In the genomic region with DNA sequence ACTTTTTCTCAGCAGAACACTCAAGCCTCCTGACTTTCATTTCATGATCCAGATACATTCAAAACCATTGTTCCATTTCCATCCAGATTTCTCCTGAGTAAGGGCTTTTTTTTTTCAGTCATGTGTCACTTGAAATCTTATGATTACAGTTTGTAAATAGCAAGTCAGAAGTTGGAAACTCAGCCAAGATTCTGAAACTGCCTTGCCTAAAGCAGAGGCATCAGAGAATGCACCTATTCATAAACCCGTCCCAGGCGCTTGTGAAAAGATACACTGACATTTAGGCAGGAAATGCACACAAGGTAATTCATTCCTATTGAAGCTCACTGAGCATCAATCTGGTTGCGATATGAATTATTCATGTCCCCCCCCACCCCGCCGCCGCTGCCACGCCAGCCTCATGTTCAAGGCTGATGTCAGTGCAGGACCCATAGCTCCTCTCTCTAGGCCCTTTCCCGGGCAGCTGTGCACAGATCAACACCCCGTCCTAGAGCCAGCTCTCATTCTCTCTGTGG, we compare ENCODE assay signal across 8 cellular contexts. TPM values are rescaled to one million over a fixed set of nuclear protein-coding genes. Genes with fewer than 3 reads are reported as not detected.
DNase-seq lines count a peak whose midpoint lies in the region; ATAC-seq lines count a peak whose summit lies in the region.
"Had no signal": no experiment of that assay in that cellular context is flagged by ENCODE, and none has a peak within 500 bp of the region (broad histone marks: within the 10 kb centered on the region; RNA-seq: fewer than 3 reads in every experiment).

No MANE protein-coding gene starts in this region.

- peak; percentile 53 to 61 (median 57) for ATAC-seq in T-cell (replicated peaks in 1 of 4)

- peaks cover 72 to 92% (median 78%) of the 10 kb centered on the region in 3 donors for H3K4me1 Mint-ChIP-seq in T-cell

- H3K4me3 Mint-ChIP-seq in T-cell: peak overlapping the region; percentile 40 to 57 (median 42)

- no peaks in the 10 kb centered on the region for H3K9me3 Mint-ChIP-seq in T-cell

- CTCF ChIA-PET in T-cell (lab: Charles Lee): interaction anchor here (0.6 to 1.2 kb wide), 3 partner anchors 9 to 105 kb away, joined by 3 read pairs; no protein-coding TSS in a partner anchor

- peak in 33 of 34 experiments; percentile 33 to 75 (median 55) for DNase-seq in T-cell
- peak; percentile 38 to 44 for DNase-seq in activated T-helper 1 cell treated with anti-CD3 and anti-CD28 coated beads, Interleukin-2, amount 50 U/mL, for 16 hours (ENCODE audit: low read depth in 1 of 2, low spot score in 1 of 2)
- peak; percentile 12 for DNase-seq in islet precursor cell
- peak; percentile 68 for DNase-seq in stimulated activated naive CD4-positive, alpha-beta T cell treated with Interleukin-2 at 50 U/mL for 16 hours (lab: John Stamatoyannopoulos, UW)
- DNase-seq in iPS-NIHi7 (ENCODE audit: extremely low spot score): no peak
- DNase-seq in SKM-1 treated with dmso at 0.1 percent for 144 hours (lab: John Stamatoyannopoulos, UW; ENCODE audit: unreplicated experiment): no peak
- DNase-seq in GF-D8 (lab: John Stamatoyannopoulos, UW): no peak
- DNase-seq: NCI-H1092 had no signal

- POLR2A ChIA-PET in T-cell (lab: Charles Lee): interaction anchor here in 1 of 2 donors (0.7 kb wide), 1 partner anchor 9 kb away, joined by 3 read pairs; no protein-coding TSS in a partner anchor

- peak overlapping the region; percentile 81 to 93 for H3K27ac Mint-ChIP-seq in T-cell

- no peaks in the 10 kb centered on the region for H3K27me3 Mint-ChIP-seq in T-cell

- H3K36me3 Mint-ChIP-seq in T-cell: no peaks in the 10 kb centered on the region

RNA-seq across cellular contexts. Expression of gene MGAT4A, which starts 30.4 kb away (rescaled TPM):
- total RNA-seq in T-cell: 100 to 1,000 TPM; 185 to 220 (median 199) TPM

Comparison
In these comparisons a context has a peak if more than half of its experiments do, and no peak if none do; other contexts are left out.
1. DNase-seq: peak in T-cell (33 of 34), activated T-helper 1 cell treated with anti-CD3 and anti-CD28 coated beads, Interleukin-2, amount 50 U/mL, for 16 hours (2 of 2), islet precursor cell (single experiment) and stimulated activated naive CD4-positive, alpha-beta T cell treated with Interleukin-2 at 50 U/mL for 16 hours (single experiment); none in iPS-NIHi7 (single experiment), SKM-1 treated with dmso at 0.1 percent for 144 hours (single experiment) and GF-D8 (single experiment).